Comparison of ENCODE assay signal across 22 cellular contexts in the genomic region with DNA sequence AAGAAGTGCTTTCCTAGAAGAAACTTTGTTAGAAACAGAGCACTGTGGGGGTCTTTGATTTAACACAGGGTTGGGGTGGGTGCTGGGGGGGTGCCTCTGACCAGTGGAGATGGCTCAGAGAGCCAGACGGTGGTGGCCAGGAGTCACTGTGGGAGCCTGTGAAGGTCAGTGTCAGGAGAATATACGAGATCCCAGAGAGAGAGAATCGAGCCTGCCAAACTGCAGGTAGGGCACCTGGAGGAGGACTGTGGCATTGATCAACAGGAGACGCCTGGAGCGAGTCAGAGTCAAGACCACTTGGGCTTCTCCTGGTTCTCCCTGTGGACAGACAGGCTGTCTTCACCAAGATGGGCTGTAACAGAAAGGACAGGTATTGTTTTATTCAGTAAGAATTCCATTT.
"Had no signal": no experiment of that assay in that cellular context is flagged by ENCODE, and none has a peak within 500 bp of the region (broad histone marks: within the 10 kb centered on the region; RNA-seq: fewer than 3 reads in every experiment).

No MANE protein-coding gene starts in this region.

- H3K4me3 ChIP-seq: colonic mucosa, hepatocyte, left lung, pancreas, skin epidermis, spleen, transverse colon, upper lobe of right lung, vagina had no signal

- H2AFZ ChIP-seq: hepatocyte had no signal

- DNase-seq: dermis blood vessel endothelial cell; effector memory CD4-positive, alpha-beta T cell; erythroblast; left cardiac atrium; left lung; mammary epithelial cell; naive thymus-derived CD8-positive, alpha-beta T cell; occipital lobe; pancreas; right cardiac atrium; spleen; stimulated activated CD4-positive, alpha-beta T cell treated with anti-CD3 and anti-CD28 coated beads, Interleukin-4, amount 100 ng/mL, for 4 hours; transverse colon; upper lobe of right lung had no signal

- H3K9me3 Mint-ChIP-seq: central memory CD8-positive, alpha-beta T cell; naive thymus-derived CD8-positive, alpha-beta T cell; stimulated activated memory B cell treated with anti-CD40 and anti-IgM and Interleukin-4, amounts not matched to agents 10 μg/mL and 1 μg/mL and 100 μg/mL, for 72 hours; stimulated activated naive CD8-positive, alpha-beta T cell treated with anti-CD3 and anti-CD28 coated beads, Interleukin-15, Interleukin-2, amounts not matched to agents 100 ng/mL and 50 ng/mL, for 24 hours had no signal

- H3K27ac ChIP-seq: colonic mucosa, hepatocyte, left lung, pancreas, skin epidermis, spleen, transverse colon, upper lobe of right lung, vagina had no signal

- H3K27ac Mint-ChIP-seq: progenitor cell of endocrine pancreas; stimulated activated memory B cell treated with anti-CD40 and anti-IgM and Interleukin-4, amounts not matched to agents 10 μg/mL and 1 μg/mL and 100 μg/mL, for 72 hours; stimulated activated naive CD8-positive, alpha-beta T cell treated with anti-CD3 and anti-CD28 coated beads, Interleukin-15, Interleukin-2, amounts not matched to agents 100 ng/mL and 50 ng/mL, for 24 hours had no signal

- H3K4me1 Mint-ChIP-seq: central memory CD8-positive, alpha-beta T cell; naive thymus-derived CD8-positive, alpha-beta T cell; stimulated activated memory B cell treated with anti-CD40 and anti-IgM and Interleukin-4, amounts not matched to agents 10 μg/mL and 1 μg/mL and 100 μg/mL, for 72 hours had no signal

- H3K27me3 ChIP-seq: colonic mucosa, hepatocyte, pancreas, upper lobe of right lung, vagina had no signal

- H3K36me3 Mint-ChIP-seq: naive thymus-derived CD8-positive, alpha-beta T cell; stimulated activated memory B cell treated with anti-CD40 and anti-IgM and Interleukin-4, amounts not matched to agents 10 μg/mL and 1 μg/mL and 100 μg/mL, for 72 hours had no signal

- ATAC-seq: left cardiac atrium; left lung; naive thymus-derived CD8-positive, alpha-beta T cell; pancreas; right cardiac atrium; stimulated activated memory B cell treated with anti-CD40 and anti-IgM and Interleukin-4, amounts not matched to agents 10 μg/mL and 1 μg/mL and 100 μg/mL, for 72 hours; upper lobe of right lung had no signal

- H3K79me2 ChIP-seq: hepatocyte had no signal

- H3K4me3 Mint-ChIP-seq: central memory CD8-positive, alpha-beta T cell; naive thymus-derived CD8-positive, alpha-beta T cell; stimulated activated memory B cell treated with anti-CD40 and anti-IgM and Interleukin-4, amounts not matched to agents 10 μg/mL and 1 μg/mL and 100 μg/mL, for 72 hours; stimulated activated naive CD8-positive, alpha-beta T cell treated with anti-CD3 and anti-CD28 coated beads, Interleukin-15, Interleukin-2, amounts not matched to agents 100 ng/mL and 50 ng/mL, for 24 hours had no signal

- H3K36me3 ChIP-seq: colonic mucosa, left lung, pancreas, spleen, transverse colon, upper lobe of right lung, vagina had no signal

- H3K4me1 ChIP-seq: colonic mucosa, left lung, pancreas, spleen, upper lobe of right lung had no signal

- H3K9me3 ChIP-seq: colonic mucosa, left lung, pancreas, spleen, transverse colon, upper lobe of right lung, vagina had no signal
